In genomic region chr20:63538204-63539091, GRCh38 we compare ENCODE assay signal across 7 cellular contexts. TPM values are rescaled to one million over a fixed set of nuclear protein-coding genes. Genes with fewer than 3 reads are reported as not detected.
DNase-seq lines count a peak whose midpoint lies in the region; TF ChIP-seq lines count a peak whose summit lies in the region.
"Had no signal": no experiment of that assay in that cellular context is flagged by ENCODE, and none has a peak within 500 bp of the region (broad histone marks: within the 10 kb centered on the region; RNA-seq: fewer than 3 reads in every experiment).

No MANE protein-coding gene starts in this region.

- intact Hi-C loops in esophagus squamous epithelium (cut with DNase I) (loop anchor here (5.0 kb wide), 2 partner anchors 199 to 434 kb away; partner anchors contain the start of genes LIME1 and SLC2A4RG), thyroid gland (cut with DNase I) (loop anchor here (5.0 to 10.0 kb wide), 4 partner anchors 204 to 526 kb away; partner anchors contain the start of genes ABHD16B and TCEA2)

- peak; percentile 22 for TF ChIP-seq CTCF in GM10266 (IDR thresholded peaks at IDR 0.05; ENCODE audit: control insufficient read depth, insufficient read depth, low read depth, missing control alignments)
- TF ChIP-seq CTCF in esophagus squamous epithelium (IDR thresholded peaks at IDR 0.05): peak in 2 of 6 experiments; percentile 7 to 9
- TF ChIP-seq CTCF in thyroid gland (IDR thresholded peaks at IDR 0.05): peak in 3 of 6 experiments; percentile 3 to 33 (median 3)

- H3K27me3 ChIP-seq in NT2/D1 (ENCODE audit: insufficient read depth, insufficient read length) (no peaks in the 10 kb centered on the region), esophagus squamous epithelium (peaks cover 0 to 82% (median 0%) of the 10 kb centered on the region in 4 donors), thyroid gland (no peaks in the 10 kb centered on the region)

- peak overlapping the region; percentile 90 to 99 (median 95) for H3K27ac ChIP-seq in esophagus squamous epithelium
- H3K27ac ChIP-seq in thyroid gland: peak overlapping the region; percentile 62 to 76 (median 72)

- H3K36me3 ChIP-seq in NT2/D1 (ENCODE audit: insufficient read depth, insufficient read length, low read length) (no peaks in the 10 kb centered on the region), esophagus squamous epithelium (no peaks in the 10 kb centered on the region), thyroid gland (no peaks in the 10 kb centered on the region)

- H3K9me3 ChIP-seq in NT2/D1 (ENCODE audit: insufficient read depth, low read length) (no peaks in the 10 kb centered on the region), esophagus squamous epithelium (no peaks in the 10 kb centered on the region), thyroid gland (no peaks in the 10 kb centered on the region)

- WGBS in esophagus squamous epithelium, 2 donors: 34 to 43% methylated on average over 3 to 4 of the region's 27 CpGs
- 11 to 30% methylated on average over 11 to 14 of the region's 27 CpGs for WGBS in thyroid gland, 2 donors

- TF ChIP-seq POLR2A in esophagus squamous epithelium (IDR thresholded peaks at IDR 0.05) (no peak), thyroid gland (IDR thresholded peaks at IDR 0.05) (no peak)

- H3K9ac ChIP-seq in NT2/D1 (ENCODE audit: insufficient read length, low read depth): peak overlapping the region; percentile 72

- DNase-seq in GM10266 (ENCODE audit: extremely low spot score) (peak; percentile 76), NT2/D1 (ENCODE audit: low read depth, low spot score) (no peak), esophagus squamous epithelium (lab: John Stamatoyannopoulos, UW) (no peak), thyroid gland (peak; percentile 96), NK-92 (lab: John Stamatoyannopoulos, UW; ENCODE audit: unreplicated experiment) (no peak), hippocampal formation (lab: John Stamatoyannopoulos, UW) (no peak)

- H3K4me1 ChIP-seq in NT2/D1 (ENCODE audit: insufficient read depth, insufficient read length) (peaks cover 45% of the 10 kb centered on the region), esophagus squamous epithelium (peaks cover 30 to 91% (median 42%) of the 10 kb centered on the region in 3 donors), thyroid gland (peaks cover 11 to 21% of the 10 kb centered on the region in 2 donors)

- peak overlapping the region; percentile 13 for H3K4me3 ChIP-seq in NT2/D1 (ENCODE audit: insufficient read length, low read depth)
- peak overlapping the region; percentile 46 to 67 (median 62) for H3K4me3 ChIP-seq in esophagus squamous epithelium
- H3K4me3 ChIP-seq in thyroid gland (replicated peaks in 1 of 3): peak overlapping the region in 1 of 3 donors; percentile 16

RNA-seq across cellular contexts. Expression of gene PTK6, which starts 1.3 kb away (rescaled TPM):
- total RNA-seq in esophagus squamous epithelium (100 to 1,000 TPM in 1 of 4 donors, 10 to 100 TPM in 3; 40.8 to 133 (median 49.7) TPM), thyroid gland (under 1 TPM in 1 of 4 donors, not detected in 3; 0.11 TPM)

RNA-seq across cellular contexts. Expression of gene SRMS, which starts 9.1 kb away (rescaled TPM):
- total RNA-seq in esophagus squamous epithelium (not detected), thyroid gland (not detected)
- total RNA-seq: subcutaneous adipose tissue had no signal

RNA-seq across cellular contexts. Expression of gene FNDC11, which starts 15.5 kb away (rescaled TPM):
- under 1 TPM in 1 of 4 donors, not detected in 3; under 0.01 TPM for total RNA-seq in esophagus squamous epithelium
- total RNA-seq in thyroid gland: under 1 TPM in 3 of 4 donors, not detected in 1; 0.39 to 0.89 (median 0.40) TPM

RNA-seq across cellular contexts. Expression of gene PPDPF, which starts 17.9 kb away (rescaled TPM):
- 100 to 1,000 TPM; 142 to 613 (median 338) TPM for total RNA-seq in esophagus squamous epithelium
- total RNA-seq in thyroid gland: 100 to 1,000 TPM in 3 of 4 donors, 10 to 100 TPM in 1; 82.0 to 226 (median 146) TPM

RNA-seq across cellular contexts. Expression of gene HELZ2, which starts 35.6 kb away (rescaled TPM):
- 10 to 100 TPM; 23.7 to 37.6 (median 31.2) TPM for total RNA-seq in esophagus squamous epithelium
- 10 to 100 TPM; 24.3 to 45.5 (median 36.0) TPM for total RNA-seq in thyroid gland

Comparison
In these comparisons a context has a peak if more than half of its experiments do, and no peak if none do; other contexts are left out.
1. DNase-seq: peak in GM10266 (single experiment) and thyroid gland (2 of 2); none in NT2/D1 (single experiment), esophagus squamous epithelium (single experiment), NK-92 (single experiment) and hippocampal formation (0 of 2).
2. RNA of gene PTK6, which starts 1.3 kb away (total RNA-seq): 40.8 to 133 TPM in esophagus squamous epithelium; 0.11 TPM in thyroid gland; every median in the first group is over 10 times any median in the second.